20 cellular contexts compared by ENCODE assay signal in the genomic region with DNA sequence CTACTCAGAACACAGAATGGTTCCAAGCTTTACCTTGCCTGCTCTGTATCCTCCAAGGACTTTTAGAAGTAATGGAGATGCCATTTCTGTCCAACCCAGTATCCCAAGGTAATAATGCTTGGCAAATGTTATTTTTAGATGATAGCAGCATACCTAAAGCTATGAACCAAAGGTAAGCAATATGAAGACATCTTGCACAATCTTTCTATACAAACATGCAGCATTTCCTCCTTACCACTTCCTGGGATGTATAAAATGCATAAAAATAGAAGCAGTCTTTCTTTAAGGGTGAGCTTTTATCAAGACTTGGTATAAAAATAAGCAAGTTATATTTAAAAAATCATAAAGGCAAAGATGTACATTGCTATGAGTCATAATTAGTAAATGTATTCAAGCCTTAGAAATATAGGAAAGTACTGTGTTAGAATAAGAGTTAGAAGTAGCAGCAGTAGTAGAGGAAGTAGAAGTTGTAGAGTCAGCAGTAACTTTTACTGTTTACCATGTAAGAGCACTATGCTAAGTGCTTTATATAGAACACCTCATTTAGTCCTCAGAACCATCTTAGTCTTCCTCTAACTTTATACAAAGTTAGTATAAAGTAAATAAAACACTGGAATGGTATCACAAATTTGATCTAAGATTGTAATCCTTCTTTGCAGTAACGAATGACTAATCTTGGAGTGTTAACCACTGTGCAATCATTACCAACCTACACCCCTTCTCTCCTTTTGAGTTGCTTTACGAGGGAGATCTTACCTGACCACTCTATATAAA.
DNase-seq lines count a peak whose midpoint lies in the region; ATAC-seq, FAIRE-seq and TF ChIP-seq lines count a peak whose summit lies in the region.
"Had no signal": no experiment of that assay in that cellular context is flagged by ENCODE, and none has a peak within 500 bp of the region (broad histone marks: within the 10 kb centered on the region; RNA-seq: fewer than 3 reads in every experiment).

No MANE protein-coding gene starts in this region.

- H3K27ac Mint-ChIP-seq in Calu3 (ENCODE audit: unreplicated experiment): peak overlapping the region; percentile 20
- H3K27ac Mint-ChIP-seq in memory B cell: peak overlapping the region; percentile 67
- H3K27ac Mint-ChIP-seq: activated CD4-positive, alpha-beta memory T cell treated with anti-CD3 and anti-CD28 coated beads, Interleukin-2, amount 10 ng/mL, durations not matched to agents 7 days and 5 days; naive thymus-derived CD8-positive, alpha-beta T cell had no signal

- no peaks in the 10 kb centered on the region for H3K79me2 ChIP-seq in K562 (ENCODE audit: control insufficient read depth, insufficient read depth, low read length)

- H3K9me3 ChIP-seq in K562 (replicated peaks; ENCODE audit: control insufficient read depth, insufficient read depth, low read depth, low read length) (no peaks in the 10 kb centered on the region), gastrocnemius medialis (no peaks in the 10 kb centered on the region)
- H3K9me3 ChIP-seq: BE2C, right atrium auricular region, uterus had no signal

- TF ChIP-seq RAD21 in K562 (CRISPR knock-in tag; conservative IDR thresholded peaks at IDR 0.05 in 1 of 2, IDR thresholded peaks at IDR 0.05 in 1 of 2): no peak

- H3K4me1 Mint-ChIP-seq in Calu3 (ENCODE audit: low read depth, unreplicated experiment) (peaks cover 34% of the 10 kb centered on the region), memory B cell (peaks cover 9% of the 10 kb centered on the region)

- no peaks in the 10 kb centered on the region for H3K9me1 ChIP-seq in K562 (ENCODE audit: control insufficient read depth, insufficient read depth, low read length)

- in situ Hi-C loops in K562 (cut with MboI): no loop called here
- in situ Hi-C loops in gastrocnemius medialis (cut with MboI; ENCODE audit: low sequenced_read_pairs in 4 of 4): no loop called here

- H3K27me3 Mint-ChIP-seq in Calu3 (ENCODE audit: unreplicated experiment) (no peaks in the 10 kb centered on the region), memory B cell (no peaks in the 10 kb centered on the region)
- H3K27me3 Mint-ChIP-seq: activated CD4-positive, alpha-beta memory T cell treated with anti-CD3 and anti-CD28 coated beads, Interleukin-2, amount 10 ng/mL, durations not matched to agents 7 days and 5 days; naive thymus-derived CD8-positive, alpha-beta T cell had no signal

- TF ChIP-seq POLR2A in K562 (conservative IDR thresholded peaks at IDR 0.05): no peak
- TF ChIP-seq POLR2A in gastrocnemius medialis (IDR thresholded peaks at IDR 0.05): no peak

- no peak overlapping the region for H3K9ac ChIP-seq in K562 (ENCODE audit: insufficient read depth in 1 of 2, low read depth in 2 of 2, low read length in 2 of 2)

- H3K4me3 ChIP-seq in K562 (no peak overlapping the region), gastrocnemius medialis (no peak overlapping the region)
- H3K4me3 ChIP-seq: cardiac muscle cell, right atrium auricular region, uterus had no signal

- no TSS peak for BruUV-seq in Calu3 (replicated peaks; lab: Mats Ljungman, UMichigan)
- no TSS peak for BruUV-seq in K562 (replicated peaks; lab: Mats Ljungman, UMichigan)

- H3K27ac ChIP-seq in K562 (ENCODE audit: extremely low read depth, low read depth, low read length): no peak overlapping the region
- H3K27ac ChIP-seq in gastrocnemius medialis: no peak overlapping the region
- H3K27ac ChIP-seq: cardiac muscle cell, right atrium auricular region, uterus had no signal

- H3K4me2 ChIP-seq in K562 (ENCODE audit: insufficient read depth, low read length): no peak overlapping the region

- no peak for FAIRE-seq in K562 (lab: Jason Lieb, UNC)
- FAIRE-seq: endothelial cell of umbilical vein had no signal

- CTCF ChIA-PET in Calu3 (lab: Charles Lee): interaction anchor here (0.9 kb wide), 1 partner anchor 155 kb away, joined by 3 read pairs; no protein-coding TSS in a partner anchor
- CTCF ChIA-PET in K562 (lab: Yijun Ruan, JAX; ENCODE audit: low intra/inter-chr PET ratio): no interaction called here

- DNase-seq in Calu3: no peak
- peak; percentile 76 for DNase-seq in M059J (ENCODE audit: low read depth)
- DNase-seq in K562 (ENCODE audit: extremely low read depth in 1 of 4, low spot score in 3 of 4): no peak
- DNase-seq in memory B cell (ENCODE audit: low spot score in 2 of 2): no peak
- no peak for DNase-seq in midbrain (lab: John Stamatoyannopoulos, UW)
- no peak for DNase-seq in DMS 273 (lab: John Stamatoyannopoulos, UW; ENCODE audit: unreplicated experiment)
- no peak for DNase-seq in gastrocnemius medialis
- DNase-seq: activated CD4-positive, alpha-beta memory T cell treated with anti-CD3 and anti-CD28 coated beads, Interleukin-2, amount 10 ng/mL, durations not matched to agents 7 days and 5 days; BE2C; DND-41; left cardiac atrium; naive thymus-derived CD8-positive, alpha-beta T cell; NCI-H1694; stimulated activated CD4-positive, alpha-beta T cell treated with anti-CD3 and anti-CD28 coated beads, Interleukin-4, amount 100 ng/mL, for 1 hour; T1000; uterus had no signal

- H3K9me3 Mint-ChIP-seq in Calu3 (ENCODE audit: low read depth, unreplicated experiment): no peaks in the 10 kb centered on the region
- H3K9me3 Mint-ChIP-seq in memory B cell: no peaks in the 10 kb centered on the region
- H3K9me3 Mint-ChIP-seq: activated CD4-positive, alpha-beta memory T cell treated with anti-CD3 and anti-CD28 coated beads, Interleukin-2, amount 10 ng/mL, durations not matched to agents 7 days and 5 days; naive thymus-derived CD8-positive, alpha-beta T cell had no signal

- H3K4me3 Mint-ChIP-seq in Calu3 (ENCODE audit: low read depth, unreplicated experiment) (peak overlapping the region; percentile 20), memory B cell (no peak overlapping the region)
- H3K4me3 Mint-ChIP-seq: activated CD4-positive, alpha-beta memory T cell treated with anti-CD3 and anti-CD28 coated beads, Interleukin-2, amount 10 ng/mL, durations not matched to agents 7 days and 5 days; naive thymus-derived CD8-positive, alpha-beta T cell had no signal

- intact Hi-C loops in Calu3 (cut with micrococcal nuclease; ENCODE audit: unreplicated experiment) (loop anchor here (2.0 to 5.0 kb wide), 3 partner anchors 74 to 155 kb away; no protein-coding TSS in a partner anchor), K562 (cut with micrococcal nuclease) (no loop called here), gastrocnemius medialis (cut with DNase I; ENCODE audit: low total_unique reads) (no loop called here)

- no peaks in the 10 kb centered on the region for H3K4me1 ChIP-seq in K562 (replicated peaks in 1 of 2; ENCODE audit: control insufficient read depth in 2 of 2, insufficient read depth in 2 of 2, low read length in 2 of 2)
- H3K4me1 ChIP-seq in gastrocnemius medialis: no peaks in the 10 kb centered on the region
- H3K4me1 ChIP-seq: BE2C, right atrium auricular region, uterus had no signal

- WGBS in K562 (ENCODE audit: insufficient coverage, low coverage, missing lambda C conversion rate): 2% methylated on average over 2 of the region's 2 CpGs

- TF ChIP-seq EP300 in K562 (IDR thresholded peaks at IDR 0.05; ENCODE audit: low read length): no peak

- TF ChIP-seq CTCF in Calu3 (IDR thresholded peaks at IDR 0.05; ENCODE audit: unreplicated experiment): no peak
- TF ChIP-seq CTCF in K562 (IDR thresholded peaks at IDR 0.05 in 2 of 3, conservative IDR thresholded peaks at IDR 0.05 in 1 of 3; ENCODE audit: insufficient read depth in 2 of 3, low read depth in 1 of 3, low read length in 3 of 3): no peak
- TF ChIP-seq CTCF in gastrocnemius medialis (IDR thresholded peaks at IDR 0.05 in 4 of 5, conservative IDR thresholded peaks at IDR 0.05 in 1 of 5): no peak

- H4K20me1 ChIP-seq in K562 (replicated peaks; ENCODE audit: control insufficient read depth, insufficient read depth, low read length): no peaks in the 10 kb centered on the region

- ATAC-seq in K562 (no peak), memory B cell (ENCODE audit: low read depth) (no peak), HG03280 (IDR thresholded peaks at IDR 0.05; ENCODE audit: unreplicated experiment) (no peak), gastrocnemius medialis (no peak)
- ATAC-seq: naive thymus-derived CD8-positive, alpha-beta T cell had no signal

- no peaks in the 10 kb centered on the region for H3K36me3 ChIP-seq in K562 (ENCODE audit: control insufficient read depth, insufficient read depth, low read length)
- H3K36me3 ChIP-seq in gastrocnemius medialis: no peaks in the 10 kb centered on the region
- H3K36me3 ChIP-seq: BE2C, cardiac muscle cell, right atrium auricular region, uterus had no signal

- H3K27me3 ChIP-seq in K562 (ENCODE audit: control insufficient read depth in 2 of 2, insufficient read depth in 2 of 2, low read length in 2 of 2) (no peaks in the 10 kb centered on the region), gastrocnemius medialis (no peaks in the 10 kb centered on the region)
- H3K27me3 ChIP-seq: BE2C, cardiac muscle cell, right atrium auricular region, uterus had no signal

- no peak overlapping the region for H2AFZ ChIP-seq in K562 (ENCODE audit: low read depth, low read length)

- POLR2A ChIA-PET in K562 (lab: Yijun Ruan, JAX): no interaction called here

- H3K36me3 Mint-ChIP-seq in Calu3 (ENCODE audit: insufficient read depth, unreplicated experiment): peaks cover 6% of the 10 kb centered on the region
- peaks cover 21% of the 10 kb centered on the region for H3K36me3 Mint-ChIP-seq in memory B cell

TF ChIP-seq in K562, 482 proteins besides CTCF, POLR2A, EP300 and RAD21:
- TF ChIP-seq ZNF253 (CRISPR knock-in tag; conservative IDR thresholded peaks at IDR 0.05) (no peak), ZNF699 (CRISPR knock-in tag; IDR thresholded peaks at IDR 0.05; ENCODE audit: insufficient replicate concordance) (no peak), MECOM (CRISPR knock-in tag; IDR thresholded peaks at IDR 0.05) (no peak), ZNF316 (IDR thresholded peaks at IDR 0.05) (peak; percentile 8; the same call in 1 of the 2 replicates), NFE2 (IDR thresholded peaks at IDR 0.05; ENCODE audit: low read depth) (no peak), ZNF282 (CRISPR knock-in tag; IDR thresholded peaks at IDR 0.05) (no peak)
TF ChIP-seq in K562: peak in this region for 1.
